In the genomic region with DNA sequence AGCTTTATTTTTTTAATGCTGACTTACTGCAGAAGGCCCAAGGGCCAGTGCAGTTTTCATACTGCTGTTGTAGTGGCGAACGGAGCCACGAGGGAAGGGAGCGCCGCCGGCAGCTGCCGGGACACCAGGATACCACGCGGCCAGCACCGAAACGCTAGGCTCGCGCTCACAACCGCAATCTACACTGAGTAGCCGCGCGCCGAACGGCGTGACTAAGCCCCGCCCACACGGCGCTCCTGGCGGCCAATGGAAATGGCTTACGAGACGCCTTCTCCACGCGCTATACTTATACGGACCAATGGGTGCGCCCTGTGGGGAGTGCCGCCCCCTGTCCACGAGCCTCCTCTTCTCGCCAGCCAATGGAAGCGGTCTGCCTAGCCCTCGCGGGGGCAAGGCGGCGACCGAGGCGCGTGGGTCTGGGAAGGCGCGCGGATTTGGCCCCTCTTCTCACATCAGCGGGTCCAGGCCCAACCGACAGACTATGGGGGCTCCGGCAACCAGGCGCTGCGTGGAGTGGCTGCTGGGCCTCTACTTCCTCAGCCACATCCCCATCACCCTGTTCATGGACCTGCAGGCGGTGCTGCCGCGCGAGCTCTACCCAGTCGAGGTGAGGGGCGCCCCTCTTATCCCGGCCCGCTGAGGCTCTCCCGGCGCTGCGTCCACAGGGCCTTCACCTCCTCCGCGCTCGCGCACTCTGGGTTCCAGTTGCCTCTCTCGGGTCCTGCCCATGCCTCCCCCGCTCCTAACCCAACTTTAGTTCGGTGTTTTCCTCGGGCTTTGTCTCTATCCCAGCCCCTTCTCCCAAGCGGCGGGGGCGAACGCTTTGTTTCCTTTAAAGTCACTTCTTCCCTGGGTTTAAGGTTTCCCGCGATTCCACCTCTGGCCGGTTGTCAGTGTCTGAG, we compare ENCODE assay signal across 1 cellular context.
TF ChIP-seq lines count a peak whose summit lies in the region.

A gene (plus strand): TSS at position 442 of the 902 bp plus-strand sequence. CDS start 40 bp downstream, at position 482.

TF ChIP-seq in K562, 482 proteins besides CTCF, POLR2A, EP300 and RAD21 (continued from another document and continues in another):
- TF ChIP-seq, protein P1, sequence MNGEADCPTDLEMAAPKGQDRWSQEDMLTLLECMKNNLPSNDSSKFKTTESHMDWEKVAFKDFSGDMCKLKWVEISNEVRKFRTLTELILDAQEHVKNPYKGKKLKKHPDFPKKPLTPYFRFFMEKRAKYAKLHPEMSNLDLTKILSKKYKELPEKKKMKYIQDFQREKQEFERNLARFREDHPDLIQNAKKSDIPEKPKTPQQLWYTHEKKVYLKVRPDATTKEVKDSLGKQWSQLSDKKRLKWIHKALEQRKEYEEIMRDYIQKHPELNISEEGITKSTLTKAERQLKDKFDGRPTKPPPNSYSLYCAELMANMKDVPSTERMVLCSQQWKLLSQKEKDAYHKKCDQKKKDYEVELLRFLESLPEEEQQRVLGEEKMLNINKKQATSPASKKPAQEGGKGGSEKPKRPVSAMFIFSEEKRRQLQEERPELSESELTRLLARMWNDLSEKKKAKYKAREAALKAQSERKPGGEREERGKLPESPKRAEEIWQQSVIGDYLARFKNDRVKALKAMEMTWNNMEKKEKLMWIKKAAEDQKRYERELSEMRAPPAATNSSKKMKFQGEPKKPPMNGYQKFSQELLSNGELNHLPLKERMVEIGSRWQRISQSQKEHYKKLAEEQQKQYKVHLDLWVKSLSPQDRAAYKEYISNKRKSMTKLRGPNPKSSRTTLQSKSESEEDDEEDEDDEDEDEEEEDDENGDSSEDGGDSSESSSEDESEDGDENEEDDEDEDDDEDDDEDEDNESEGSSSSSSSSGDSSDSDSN (IDR thresholded peaks at IDR 0.05; ENCODE audit: borderline replicate concordance in 1 of 2, low read depth in 2 of 2, low read length in 2 of 2) = peak; percentile 58 to 84; a peak in 2 of 4 replicates
- no peak for TF ChIP-seq HNRNPH1 (optimal IDR thresholded peaks at IDR 0.05; ENCODE audit: low read depth, low read length)
- TF ChIP-seq NFIC (IDR thresholded peaks at IDR 0.05) = peak; percentile 43; the same call in 1 of the 2 replicates
- no peak for TF ChIP-seq ZNF77 (CRISPR knock-in tag; IDR thresholded peaks at IDR 0.05)
- no peak for TF ChIP-seq CBFA2T3 (IDR thresholded peaks at IDR 0.05)
- no peak for TF ChIP-seq CREBBP (IDR thresholded peaks at IDR 0.05; ENCODE audit: low read depth, low read length)
- TF ChIP-seq ZBTB17 (CRISPR knock-in tag; IDR thresholded peaks at IDR 0.05) = peak; percentile 63; the same call in 1 of the 2 replicates
- TF ChIP-seq, protein P2, sequence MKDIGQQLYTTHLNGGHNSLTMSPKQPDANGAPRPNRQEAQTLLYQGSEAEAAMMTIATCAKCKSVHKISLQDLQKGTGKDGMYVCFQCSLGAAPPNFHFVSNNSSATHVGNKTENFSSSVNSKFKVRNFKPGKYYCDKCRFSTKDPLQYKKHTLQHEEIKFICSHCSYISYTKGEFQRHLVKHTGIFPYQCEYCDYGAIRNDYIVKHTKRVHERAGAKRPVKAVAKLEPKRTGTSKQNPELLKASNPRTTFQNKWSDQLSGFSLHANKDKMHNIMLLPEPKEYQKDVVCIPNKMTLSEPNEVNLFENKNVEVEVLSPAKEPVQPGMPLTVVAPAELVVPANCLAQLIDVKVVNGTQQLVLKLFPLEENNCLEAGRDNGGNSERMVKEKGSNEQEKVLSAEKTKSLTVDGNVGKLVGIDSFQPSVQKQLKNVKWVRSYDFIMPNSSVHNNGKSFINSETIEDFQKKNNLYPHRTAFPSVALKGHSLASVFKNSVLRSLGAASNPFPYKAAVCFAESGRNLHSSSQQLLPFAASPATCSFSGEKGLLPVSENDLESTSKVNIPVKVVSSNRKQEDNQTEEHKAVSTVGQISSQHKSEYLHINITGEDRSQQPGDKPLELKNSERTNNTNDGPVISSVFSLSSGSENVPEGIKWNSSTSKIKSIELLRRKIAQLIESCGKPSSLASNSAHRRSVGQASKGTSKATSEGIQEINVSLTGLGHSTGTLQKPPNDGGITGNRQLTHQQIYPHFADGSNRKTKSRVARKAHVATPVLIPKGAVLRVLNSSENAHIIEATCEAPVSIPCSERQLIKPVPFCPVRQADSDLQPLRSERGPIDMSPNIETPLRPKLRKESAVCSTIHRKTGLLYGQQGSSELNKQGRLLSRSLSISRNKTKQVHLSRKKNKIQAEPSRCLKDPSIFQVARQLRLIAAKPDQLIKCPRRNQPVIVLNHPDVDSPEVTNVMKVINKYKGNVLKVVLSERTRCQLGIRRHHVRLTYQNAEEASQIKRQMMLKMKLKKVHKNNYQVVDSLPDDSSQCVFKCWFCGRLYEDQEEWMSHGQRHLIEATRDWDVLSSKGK (CRISPR knock-in tag; IDR thresholded peaks at IDR 0.05) = no peak
- peak; percentile 88 for TF ChIP-seq FOS (IDR thresholded peaks at IDR 0.05; ENCODE audit: extremely low read depth, insufficient read length)
- TF ChIP-seq CHCHD3 (CRISPR knock-in tag; IDR thresholded peaks at IDR 0.05) = no peak
- no peak for TF ChIP-seq HNRNPUL1 (IDR thresholded peaks at IDR 0.05; ENCODE audit: low read length)
- no peak for TF ChIP-seq SRSF7 (optimal IDR thresholded peaks at IDR 0.05; ENCODE audit: low read depth, low read length)
- TF ChIP-seq, protein P3, sequence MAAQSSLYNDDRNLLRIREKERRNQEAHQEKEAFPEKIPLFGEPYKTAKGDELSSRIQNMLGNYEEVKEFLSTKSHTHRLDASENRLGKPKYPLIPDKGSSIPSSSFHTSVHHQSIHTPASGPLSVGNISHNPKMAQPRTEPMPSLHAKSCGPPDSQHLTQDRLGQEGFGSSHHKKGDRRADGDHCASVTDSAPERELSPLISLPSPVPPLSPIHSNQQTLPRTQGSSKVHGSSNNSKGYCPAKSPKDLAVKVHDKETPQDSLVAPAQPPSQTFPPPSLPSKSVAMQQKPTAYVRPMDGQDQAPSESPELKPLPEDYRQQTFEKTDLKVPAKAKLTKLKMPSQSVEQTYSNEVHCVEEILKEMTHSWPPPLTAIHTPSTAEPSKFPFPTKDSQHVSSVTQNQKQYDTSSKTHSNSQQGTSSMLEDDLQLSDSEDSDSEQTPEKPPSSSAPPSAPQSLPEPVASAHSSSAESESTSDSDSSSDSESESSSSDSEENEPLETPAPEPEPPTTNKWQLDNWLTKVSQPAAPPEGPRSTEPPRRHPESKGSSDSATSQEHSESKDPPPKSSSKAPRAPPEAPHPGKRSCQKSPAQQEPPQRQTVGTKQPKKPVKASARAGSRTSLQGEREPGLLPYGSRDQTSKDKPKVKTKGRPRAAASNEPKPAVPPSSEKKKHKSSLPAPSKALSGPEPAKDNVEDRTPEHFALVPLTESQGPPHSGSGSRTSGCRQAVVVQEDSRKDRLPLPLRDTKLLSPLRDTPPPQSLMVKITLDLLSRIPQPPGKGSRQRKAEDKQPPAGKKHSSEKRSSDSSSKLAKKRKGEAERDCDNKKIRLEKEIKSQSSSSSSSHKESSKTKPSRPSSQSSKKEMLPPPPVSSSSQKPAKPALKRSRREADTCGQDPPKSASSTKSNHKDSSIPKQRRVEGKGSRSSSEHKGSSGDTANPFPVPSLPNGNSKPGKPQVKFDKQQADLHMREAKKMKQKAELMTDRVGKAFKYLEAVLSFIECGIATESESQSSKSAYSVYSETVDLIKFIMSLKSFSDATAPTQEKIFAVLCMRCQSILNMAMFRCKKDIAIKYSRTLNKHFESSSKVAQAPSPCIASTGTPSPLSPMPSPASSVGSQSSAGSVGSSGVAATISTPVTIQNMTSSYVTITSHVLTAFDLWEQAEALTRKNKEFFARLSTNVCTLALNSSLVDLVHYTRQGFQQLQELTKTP (IDR thresholded peaks at IDR 0.05; ENCODE audit: low read depth in 1 of 2, partially characterized antibody in 2 of 2) = no peak
- no peak for TF ChIP-seq LCOR (CRISPR knock-in tag; IDR thresholded peaks at IDR 0.05)
- TF ChIP-seq, protein P4, sequence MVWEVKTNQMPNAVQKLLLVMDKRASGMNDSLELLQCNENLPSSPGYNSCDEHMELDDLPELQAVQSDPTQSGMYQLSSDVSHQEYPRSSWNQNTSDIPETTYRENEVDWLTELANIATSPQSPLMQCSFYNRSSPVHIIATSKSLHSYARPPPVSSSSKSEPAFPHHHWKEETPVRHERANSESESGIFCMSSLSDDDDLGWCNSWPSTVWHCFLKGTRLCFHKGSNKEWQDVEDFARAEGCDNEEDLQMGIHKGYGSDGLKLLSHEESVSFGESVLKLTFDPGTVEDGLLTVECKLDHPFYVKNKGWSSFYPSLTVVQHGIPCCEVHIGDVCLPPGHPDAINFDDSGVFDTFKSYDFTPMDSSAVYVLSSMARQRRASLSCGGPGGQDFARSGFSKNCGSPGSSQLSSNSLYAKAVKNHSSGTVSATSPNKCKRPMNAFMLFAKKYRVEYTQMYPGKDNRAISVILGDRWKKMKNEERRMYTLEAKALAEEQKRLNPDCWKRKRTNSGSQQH (CRISPR knock-in tag; IDR thresholded peaks at IDR 0.05) = no peak
- TF ChIP-seq DACH1 (IDR thresholded peaks at IDR 0.05; ENCODE audit: partially characterized antibody) = no peak
- no peak for TF ChIP-seq BCL6 (CRISPR knock-in tag; IDR thresholded peaks at IDR 0.05)
- TF ChIP-seq TCF3 (CRISPR knock-in tag; IDR thresholded peaks at IDR 0.05) = no peak
- TF ChIP-seq PHF8 (IDR thresholded peaks at IDR 0.05; ENCODE audit: borderline replicate concordance, low read length) = peak; percentile 72
- TF ChIP-seq, protein P5, sequence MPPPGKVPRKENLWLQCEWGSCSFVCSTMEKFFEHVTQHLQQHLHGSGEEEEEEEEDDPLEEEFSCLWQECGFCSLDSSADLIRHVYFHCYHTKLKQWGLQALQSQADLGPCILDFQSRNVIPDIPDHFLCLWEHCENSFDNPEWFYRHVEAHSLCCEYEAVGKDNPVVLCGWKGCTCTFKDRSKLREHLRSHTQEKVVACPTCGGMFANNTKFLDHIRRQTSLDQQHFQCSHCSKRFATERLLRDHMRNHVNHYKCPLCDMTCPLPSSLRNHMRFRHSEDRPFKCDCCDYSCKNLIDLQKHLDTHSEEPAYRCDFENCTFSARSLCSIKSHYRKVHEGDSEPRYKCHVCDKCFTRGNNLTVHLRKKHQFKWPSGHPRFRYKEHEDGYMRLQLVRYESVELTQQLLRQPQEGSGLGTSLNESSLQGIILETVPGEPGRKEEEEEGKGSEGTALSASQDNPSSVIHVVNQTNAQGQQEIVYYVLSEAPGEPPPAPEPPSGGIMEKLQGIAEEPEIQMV (tag; conservative IDR thresholded peaks at IDR 0.05; ENCODE audit: low read depth) = no peak
- TF ChIP-seq MAZ (CRISPR knock-in tag; conservative IDR thresholded peaks at IDR 0.05 in 1 of 2, IDR thresholded peaks at IDR 0.05 in 1 of 2) = peak; percentile 57 to 82; a peak in 2 of 4 replicates
- peak in 1 of 2 experiments; percentile 63; a peak in 2 of 4 replicates for TF ChIP-seq FOXK2 (conservative IDR thresholded peaks at IDR 0.05 in 1 of 2, IDR thresholded peaks at IDR 0.05 in 1 of 2; ENCODE audit: low read depth in 2 of 2)
- TF ChIP-seq WHSC1 (IDR thresholded peaks at IDR 0.05; ENCODE audit: low read length) = no peak
- TF ChIP-seq NR4A1 (CRISPR knock-in tag; IDR thresholded peaks at IDR 0.05) = no peak
- TF ChIP-seq NR4A1 (tag; IDR thresholded peaks at IDR 0.05) = no peak
- no peak for TF ChIP-seq ZNF311 (CRISPR knock-in tag; IDR thresholded peaks at IDR 0.05)
- 0 out of 2 replicates have a peak, but pooled peaks have one; percentile 24 for TF ChIP-seq CEBPG (CRISPR knock-in tag; IDR thresholded peaks at IDR 0.05)
- no peak for TF ChIP-seq CEBPG (tag; conservative IDR thresholded peaks at IDR 0.05 in 1 of 2, IDR thresholded peaks at IDR 0.05 in 1 of 2)
- TF ChIP-seq, protein P6, sequence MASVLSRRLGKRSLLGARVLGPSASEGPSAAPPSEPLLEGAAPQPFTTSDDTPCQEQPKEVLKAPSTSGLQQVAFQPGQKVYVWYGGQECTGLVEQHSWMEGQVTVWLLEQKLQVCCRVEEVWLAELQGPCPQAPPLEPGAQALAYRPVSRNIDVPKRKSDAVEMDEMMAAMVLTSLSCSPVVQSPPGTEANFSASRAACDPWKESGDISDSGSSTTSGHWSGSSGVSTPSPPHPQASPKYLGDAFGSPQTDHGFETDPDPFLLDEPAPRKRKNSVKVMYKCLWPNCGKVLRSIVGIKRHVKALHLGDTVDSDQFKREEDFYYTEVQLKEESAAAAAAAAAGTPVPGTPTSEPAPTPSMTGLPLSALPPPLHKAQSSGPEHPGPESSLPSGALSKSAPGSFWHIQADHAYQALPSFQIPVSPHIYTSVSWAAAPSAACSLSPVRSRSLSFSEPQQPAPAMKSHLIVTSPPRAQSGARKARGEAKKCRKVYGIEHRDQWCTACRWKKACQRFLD (CRISPR knock-in tag; IDR thresholded peaks at IDR 0.05) = peak; percentile 74; the same call in 1 of the 2 replicates
- no peak for TF ChIP-seq NCOA2 (IDR thresholded peaks at IDR 0.05; ENCODE audit: partially characterized antibody in 2 of 2)
- TF ChIP-seq ASH1L (IDR thresholded peaks at IDR 0.05; ENCODE audit: borderline replicate concordance, low read depth, partially characterized antibody) = peak; percentile 77
- no peak for TF ChIP-seq SMARCB1 (IDR thresholded peaks at IDR 0.05; ENCODE audit: insufficient read length, low read depth)
- no peak for TF ChIP-seq SRSF1 (IDR thresholded peaks at IDR 0.05; ENCODE audit: low read depth, low read length)
- TF ChIP-seq, protein P7, sequence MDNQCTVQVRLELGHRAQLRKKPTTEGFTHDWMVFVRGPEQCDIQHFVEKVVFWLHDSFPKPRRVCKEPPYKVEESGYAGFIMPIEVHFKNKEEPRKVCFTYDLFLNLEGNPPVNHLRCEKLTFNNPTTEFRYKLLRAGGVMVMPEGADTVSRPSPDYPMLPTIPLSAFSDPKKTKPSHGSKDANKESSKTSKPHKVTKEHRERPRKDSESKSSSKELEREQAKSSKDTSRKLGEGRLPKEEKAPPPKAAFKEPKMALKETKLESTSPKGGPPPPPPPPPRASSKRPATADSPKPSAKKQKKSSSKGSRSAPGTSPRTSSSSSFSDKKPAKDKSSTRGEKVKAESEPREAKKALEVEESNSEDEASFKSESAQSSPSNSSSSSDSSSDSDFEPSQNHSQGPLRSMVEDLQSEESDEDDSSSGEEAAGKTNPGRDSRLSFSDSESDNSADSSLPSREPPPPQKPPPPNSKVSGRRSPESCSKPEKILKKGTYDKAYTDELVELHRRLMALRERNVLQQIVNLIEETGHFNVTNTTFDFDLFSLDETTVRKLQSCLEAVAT (IDR thresholded peaks at IDR 0.05) = 0 out of 4 replicates have a peak, but pooled peaks have one; percentile 9 to 31
- peak; percentile 25; the same call in 1 of the 2 replicates for TF ChIP-seq ZKSCAN1 (IDR thresholded peaks at IDR 0.05; ENCODE audit: low read depth, low read length)
- TF ChIP-seq ZNF699 (CRISPR knock-in tag; IDR thresholded peaks at IDR 0.05; ENCODE audit: insufficient replicate concordance) = no peak
- TF ChIP-seq MEF2D (tag; conservative IDR thresholded peaks at IDR 0.05; ENCODE audit: low read depth) = no peak
- no peak for TF ChIP-seq KLF6 (CRISPR knock-in tag; IDR thresholded peaks at IDR 0.05; ENCODE audit: borderline replicate concordance)
- no peak for TF ChIP-seq HIVEP1 (CRISPR knock-in tag; IDR thresholded peaks at IDR 0.05)
- no peak for TF ChIP-seq SPI1 (IDR thresholded peaks at IDR 0.05; ENCODE audit: borderline replicate concordance, low read depth, low read length)
- no peak for TF ChIP-seq BHLHE40 (IDR thresholded peaks at IDR 0.05; ENCODE audit: low read length)
- TF ChIP-seq HDAC2 (IDR thresholded peaks at IDR 0.05) = peak; percentile 89
- TF ChIP-seq, protein P8, sequence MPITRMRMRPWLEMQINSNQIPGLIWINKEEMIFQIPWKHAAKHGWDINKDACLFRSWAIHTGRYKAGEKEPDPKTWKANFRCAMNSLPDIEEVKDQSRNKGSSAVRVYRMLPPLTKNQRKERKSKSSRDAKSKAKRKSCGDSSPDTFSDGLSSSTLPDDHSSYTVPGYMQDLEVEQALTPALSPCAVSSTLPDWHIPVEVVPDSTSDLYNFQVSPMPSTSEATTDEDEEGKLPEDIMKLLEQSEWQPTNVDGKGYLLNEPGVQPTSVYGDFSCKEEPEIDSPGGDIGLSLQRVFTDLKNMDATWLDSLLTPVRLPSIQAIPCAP (CRISPR knock-in tag; IDR thresholded peaks at IDR 0.05; ENCODE audit: borderline replicate concordance) = no peak
